ENCODE assay signal across 19 cellular contexts in the genomic region with DNA sequence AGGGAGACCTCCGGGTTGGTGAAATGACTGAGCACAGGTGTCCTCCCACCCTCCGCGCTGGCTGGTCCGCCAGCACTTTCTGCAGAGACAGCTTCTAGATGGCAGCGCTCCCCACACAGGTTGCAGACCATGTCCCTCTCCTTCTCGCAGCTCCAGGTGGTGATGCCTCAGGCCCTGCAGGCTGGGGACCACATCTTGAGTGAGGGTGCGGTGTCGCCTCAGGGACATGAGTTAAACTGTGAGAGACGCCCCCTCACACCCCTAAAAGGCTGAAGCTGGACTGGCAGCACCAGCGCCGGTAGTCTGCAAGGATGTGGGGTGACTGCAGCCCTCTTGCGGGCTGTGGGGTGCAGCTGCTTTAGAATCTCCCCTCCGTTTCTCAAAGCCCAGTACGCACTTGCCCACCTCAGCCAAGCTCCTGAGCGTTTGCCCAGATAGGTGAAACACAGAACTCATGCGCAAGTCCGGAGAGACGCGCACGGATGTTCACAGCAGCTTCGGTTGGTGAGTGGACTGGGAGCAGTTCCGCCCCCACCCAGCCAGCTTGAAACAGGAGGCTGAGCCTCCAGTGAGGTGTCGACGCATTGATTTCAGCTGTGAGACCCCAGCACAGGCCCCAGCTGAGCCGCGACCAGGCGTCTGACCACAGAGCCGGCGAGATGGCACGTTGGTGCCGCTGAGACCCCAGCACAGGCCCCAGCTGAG.
"Had no signal": no experiment of that assay in that cellular context is flagged by ENCODE, and none has a peak within 500 bp of the region (broad histone marks: within the 10 kb centered on the region; RNA-seq: fewer than 3 reads in every experiment).

No MANE protein-coding gene starts in this region.

- ATAC-seq: activated CD4-positive, alpha-beta T cell treated with anti-CD3 and anti-CD28 coated beads for 36 hours; psoas muscle; sciatic nerve; stimulated activated naive B cell treated with anti-CD40 and anti-IgM and Interleukin-4, amounts not matched to agents 10 μg/mL and 1 μg/mL and 100 μg/mL, for 72 hours; T-cell had no signal

- DNase-seq: activated CD4-positive, alpha-beta T cell treated with anti-CD3 and anti-CD28 coated beads for 36 hours; activated naive CD4-positive, alpha-beta T cell; activated T-cell treated with anti-CD3 and anti-CD28 coated beads for 4 hours; caudate nucleus; cortex of kidney; effector memory CD4-positive, alpha-beta T cell; psoas muscle; stimulated activated CD4-positive, alpha-beta T cell treated with anti-CD3 and anti-CD28 coated beads, Interleukin-1b, Interleukin-23, amount 100 ng/mL, for 48 hours; stimulated activated naive B cell treated with anti-CD40 and anti-IgM and Interleukin-4, amounts not matched to agents 10 μg/mL and 1 μg/mL and 100 μg/mL, for 72 hours; substantia nigra; T1000; trophoblast cell had no signal

- H3K27me3 ChIP-seq: adrenal gland, hepatocyte, spleen had no signal

- H3K4me1 ChIP-seq: adrenal gland, psoas muscle, SJSA1, spleen had no signal

- H3K36me3 Mint-ChIP-seq: T-cell had no signal

- H3K4me1 Mint-ChIP-seq: activated CD4-positive, alpha-beta T cell treated with anti-CD3 and anti-CD28 coated beads for 36 hours; T-cell had no signal

- H3K9me3 ChIP-seq: adrenal gland, neutrophil, psoas muscle had no signal

- H3K36me3 ChIP-seq: adrenal gland, neutrophil, SJSA1, spleen had no signal

- H3K4me3 ChIP-seq: adrenal gland, hepatocyte, psoas muscle, SJSA1, spleen had no signal

- H3K4me3 Mint-ChIP-seq: activated CD4-positive, alpha-beta T cell treated with anti-CD3 and anti-CD28 coated beads for 36 hours; stimulated activated naive B cell treated with anti-CD40 and anti-IgM and Interleukin-4, amounts not matched to agents 10 μg/mL and 1 μg/mL and 100 μg/mL, for 72 hours; T-cell had no signal

- H3K27ac ChIP-seq: adrenal gland, hepatocyte, neutrophil, psoas muscle, SJSA1, spleen had no signal
